In genomic region chr9:4297151-4297794, GRCh38 we compare ENCODE assay signal across 1 cellular context.
TF ChIP-seq lines count a peak whose summit lies in the region.

No MANE protein-coding gene starts in this region.

TF ChIP-seq in K562, 482 proteins besides CTCF, POLR2A, EP300 and RAD21 (continued from another document):
- TF ChIP-seq ZBTB11 (CRISPR knock-in tag; IDR thresholded peaks at IDR 0.05) (no peak), KAT2B (IDR thresholded peaks at IDR 0.05; ENCODE audit: low read depth, low read length) (no peak), MYBL2 (IDR thresholded peaks at IDR 0.05; ENCODE audit: low read depth) (no peak), MYBL2 (CRISPR knock-in tag; IDR thresholded peaks at IDR 0.05; ENCODE audit: borderline replicate concordance) (no peak), ZC3H8 (IDR thresholded peaks at IDR 0.05) (no peak), STAT5A (IDR thresholded peaks at IDR 0.05; ENCODE audit: borderline replicate concordance, low read length) (no peak), MBD2 (IDR thresholded peaks at IDR 0.05; ENCODE audit: borderline replicate concordance, low read depth) (no peak), ZBTB7A (IDR thresholded peaks at IDR 0.05; ENCODE audit: borderline replicate concordance, control insufficient read depth, low read depth, low read length) (no peak), CHD2 (IDR thresholded peaks at IDR 0.05; ENCODE audit: low read depth, low read length) (peak; percentile 67; the same call in 1 of the 2 replicates), ZNF407 (IDR thresholded peaks at IDR 0.05; ENCODE audit: low read depth) (no peak), ZC3H11A (IDR thresholded peaks at IDR 0.05; ENCODE audit: low read depth, low read length) (no peak), NR2F6 (CRISPR knock-in tag; IDR thresholded peaks at IDR 0.05) (no peak), ARID4B (CRISPR knock-in tag; IDR thresholded peaks at IDR 0.05) (no peak), TCF3 (CRISPR knock-in tag; IDR thresholded peaks at IDR 0.05) (no peak), ARNT (IDR thresholded peaks at IDR 0.05) (no peak), TCF7L2 (IDR thresholded peaks at IDR 0.05; ENCODE audit: low read depth, low read length) (no peak), EP400 (IDR thresholded peaks at IDR 0.05) (no peak), RREB1 (CRISPR knock-in tag; IDR thresholded peaks at IDR 0.05) (no peak), RBM39 (optimal IDR thresholded peaks at IDR 0.05; ENCODE audit: low read depth, low read length) (no peak), MLX (CRISPR knock-in tag; conservative IDR thresholded peaks at IDR 0.05) (no peak), C11orf30 (IDR thresholded peaks at IDR 0.05; ENCODE audit: low read depth) (peak; percentile 80), POLR2AphosphoS2 (IDR thresholded peaks at IDR 0.05; ENCODE audit: low read length) (no peak), ADNP (tag; IDR thresholded peaks at IDR 0.05) (no peak), MAFG (tag; conservative IDR thresholded peaks at IDR 0.05) (peak; percentile 74), ZNF830 (CRISPR knock-in tag; IDR thresholded peaks at IDR 0.05) (no peak), ZNF197 (CRISPR knock-in tag; IDR thresholded peaks at IDR 0.05; ENCODE audit: low read depth) (no peak), ZNF316 (IDR thresholded peaks at IDR 0.05) (peak; percentile 85), CREB3L1 (IDR thresholded peaks at IDR 0.05; ENCODE audit: borderline replicate concordance, low read depth) (no peak), CBX8 (IDR thresholded peaks at IDR 0.05; ENCODE audit: borderline replicate concordance, extremely low read depth, low read depth, low read length, poor library complexity, severe bottlenecking) (no peak)
